Comparison of ENCODE assay signal across 13 cellular contexts in the genomic region with DNA sequence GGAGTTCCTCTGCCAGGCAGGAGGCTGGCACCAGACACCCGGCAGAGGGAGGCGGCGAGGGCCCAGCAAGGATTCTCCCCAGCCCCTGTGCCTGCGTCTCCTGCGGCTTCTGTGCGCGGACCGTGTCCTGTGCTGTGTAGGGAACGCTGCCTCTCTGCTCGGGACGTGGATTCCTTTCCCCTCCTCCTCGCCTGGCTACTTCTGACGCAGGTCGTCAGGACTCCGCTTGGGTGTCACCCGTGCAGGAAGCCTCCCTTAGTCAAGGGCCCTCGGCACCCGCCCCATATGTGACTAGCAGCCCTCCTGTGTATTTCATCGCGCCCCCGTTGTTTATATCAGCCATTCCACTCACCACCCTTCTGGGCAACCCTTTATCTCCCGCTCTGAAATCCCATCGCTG. TPM values are rescaled to one million over a fixed set of nuclear protein-coding genes. Genes with fewer than 3 reads are reported as not detected.
DNase-seq lines count a peak whose midpoint lies in the region; ATAC-seq and TF ChIP-seq lines count a peak whose summit lies in the region.
"Not testable (repeated sequence)": the region's sequence is repeated elsewhere in the genome, so short reads cannot be mapped to it uniquely, and the experiment has no call there.
"Had no signal": no experiment of that assay in that cellular context is flagged by ENCODE, and none has a peak within 500 bp of the region (broad histone marks: within the 10 kb centered on the region; RNA-seq: fewer than 3 reads in every experiment).

No MANE protein-coding gene starts in this region.

- TF ChIP-seq POLR2A in esophagus muscularis mucosa (IDR thresholded peaks at IDR 0.05; ENCODE audit: low read depth); vagina (IDR thresholded peaks at IDR 0.05): not testable (repeated sequence)

- not testable (repeated sequence) for H3K9me3 ChIP-seq in Caco-2, esophagus muscularis mucosa, lower lobe of right lung, psoas muscle, vagina

- not testable (repeated sequence) for H3K36me3 ChIP-seq in Caco-2 (ENCODE audit: control insufficient read depth, insufficient read depth, low read length); esophagus muscularis mucosa; lower lobe of right lung; psoas muscle (ENCODE audit: insufficient read depth in 1 of 2, low read depth in 1 of 2); vagina

- POLR2A ChIA-PET in Caco-2 (lab: Charles Lee) = not testable (repeated sequence)

- not testable (repeated sequence) for H3K9me3 Mint-ChIP-seq in Caco-2 (ENCODE audit: unreplicated experiment); T-helper 2 cell treated with Interferon-gamma antibody and Interleukin-4, amounts not matched to agents 5 μg/mL and 100 μg/mL, for 36 hours; activated naive CD8-positive, alpha-beta T cell treated with anti-CD3 and anti-CD28 coated beads for 36 hours; stimulated activated naive CD8-positive, alpha-beta T cell treated with anti-CD3 and anti-CD28 coated beads, Interleukin-15, amount 100 ng/mL, for 72 hours

- not testable (repeated sequence) for H3K4me1 ChIP-seq in Caco-2, esophagus muscularis mucosa, lower lobe of right lung, psoas muscle, vagina

- CTCF ChIA-PET in Caco-2 (lab: Charles Lee) = not testable (repeated sequence)

- not testable (repeated sequence) for ATAC-seq in lower lobe of right lung; stimulated activated naive CD8-positive, alpha-beta T cell treated with anti-CD3 and anti-CD28 coated beads, Interleukin-15, amount 100 ng/mL, for 72 hours
- peak in 1 of 4 donors; percentile 71 for ATAC-seq in psoas muscle

- TF ChIP-seq EP300 in esophagus muscularis mucosa (IDR thresholded peaks at IDR 0.05) = not testable (repeated sequence)

- H3K4me3 ChIP-seq in Caco-2 (ENCODE audit: low read depth, low read length); psoas muscle: not testable (repeated sequence)
- H3K4me3 ChIP-seq in esophagus muscularis mucosa (peak overlapping the region; percentile 24 to 50 (median 41)), lower lobe of right lung (peak overlapping the region; percentile 25), vagina (peak overlapping the region; percentile 35 to 48)

- intact Hi-C loops in Caco-2 (cut with micrococcal nuclease; ENCODE audit: unreplicated experiment); esophagus muscularis mucosa (cut with DNase I); lower lobe of right lung (cut with DNase I); psoas muscle (cut with DNase I); vagina (cut with DNase I): not testable (repeated sequence)

- H3K27me3 Mint-ChIP-seq in Caco-2 (ENCODE audit: insufficient read depth, unreplicated experiment); T-helper 2 cell treated with Interferon-gamma antibody and Interleukin-4, amounts not matched to agents 5 μg/mL and 100 μg/mL, for 36 hours (ENCODE audit: low read depth); activated naive CD8-positive, alpha-beta T cell treated with anti-CD3 and anti-CD28 coated beads for 36 hours; stimulated activated naive CD8-positive, alpha-beta T cell treated with anti-CD3 and anti-CD28 coated beads, Interleukin-15, amount 100 ng/mL, for 72 hours: not testable (repeated sequence)

- H3K4me1 Mint-ChIP-seq in Caco-2 (ENCODE audit: low read depth, unreplicated experiment); T-helper 2 cell treated with Interferon-gamma antibody and Interleukin-4, amounts not matched to agents 5 μg/mL and 100 μg/mL, for 36 hours (ENCODE audit: low read depth); activated naive CD8-positive, alpha-beta T cell treated with anti-CD3 and anti-CD28 coated beads for 36 hours; stimulated activated naive CD8-positive, alpha-beta T cell treated with anti-CD3 and anti-CD28 coated beads, Interleukin-15, amount 100 ng/mL, for 72 hours: not testable (repeated sequence)

- H3K4me3 Mint-ChIP-seq in Caco-2 (ENCODE audit: unreplicated experiment); T-helper 2 cell treated with Interferon-gamma antibody and Interleukin-4, amounts not matched to agents 5 μg/mL and 100 μg/mL, for 36 hours; activated naive CD8-positive, alpha-beta T cell treated with anti-CD3 and anti-CD28 coated beads for 36 hours; stimulated activated naive CD8-positive, alpha-beta T cell treated with anti-CD3 and anti-CD28 coated beads, Interleukin-15, amount 100 ng/mL, for 72 hours: not testable (repeated sequence)

- TSS peak; percentile 99 for BruUV-seq in Caco-2 (replicated peaks; lab: Mats Ljungman, UMichigan)

- not testable (repeated sequence) for TF ChIP-seq CTCF in Caco-2 (IDR thresholded peaks at IDR 0.05; ENCODE audit: insufficient read depth in 1 of 2, low read depth in 1 of 2, low read length in 1 of 2, severe bottlenecking in 1 of 2, unreplicated experiment in 1 of 2); esophagus muscularis mucosa (IDR thresholded peaks at IDR 0.05); lower lobe of right lung (IDR thresholded peaks at IDR 0.05); psoas muscle (IDR thresholded peaks at IDR 0.05); vagina (IDR thresholded peaks at IDR 0.05)

- not testable (repeated sequence) for H3K27ac Mint-ChIP-seq in Caco-2 (ENCODE audit: unreplicated experiment); T-helper 2 cell treated with Interferon-gamma antibody and Interleukin-4, amounts not matched to agents 5 μg/mL and 100 μg/mL, for 36 hours; activated naive CD8-positive, alpha-beta T cell treated with anti-CD3 and anti-CD28 coated beads for 36 hours; stimulated activated naive CD8-positive, alpha-beta T cell treated with anti-CD3 and anti-CD28 coated beads, Interleukin-15, amount 100 ng/mL, for 72 hours

- H3K36me3 Mint-ChIP-seq in Caco-2 (ENCODE audit: insufficient read depth, unreplicated experiment); T-helper 2 cell treated with Interferon-gamma antibody and Interleukin-4, amounts not matched to agents 5 μg/mL and 100 μg/mL, for 36 hours (ENCODE audit: low read depth); activated naive CD8-positive, alpha-beta T cell treated with anti-CD3 and anti-CD28 coated beads for 36 hours: not testable (repeated sequence)

- not testable (repeated sequence) for H3K27me3 ChIP-seq in Caco-2 (replicated peaks; ENCODE audit: control insufficient read depth, insufficient read depth, low read length); esophagus muscularis mucosa; lower lobe of right lung (ENCODE audit: low read depth); psoas muscle (ENCODE audit: insufficient read depth in 3 of 3, low read length in 2 of 3); vagina

- H3K27ac ChIP-seq in esophagus muscularis mucosa (replicated peaks in 1 of 4) = peak overlapping the region in 3 of 4 donors; percentile 64 to 77 (median 76)
- peak overlapping the region; percentile 56 for H3K27ac ChIP-seq in lower lobe of right lung
- H3K27ac ChIP-seq in psoas muscle = peak overlapping the region; percentile 46
- not testable (repeated sequence) for H3K27ac ChIP-seq in vagina

- DNase-seq in Caco-2 = peak in 1 of 2 experiments; percentile 86
- DNase-seq in T-helper 2 cell treated with Interferon-gamma antibody and Interleukin-4, amounts not matched to agents 5 μg/mL and 100 μg/mL, for 36 hours (ENCODE audit: low spot score) = peak; percentile 59
- DNase-seq in activated naive CD8-positive, alpha-beta T cell treated with anti-CD3 and anti-CD28 coated beads for 36 hours = peak; percentile 50
- not testable (repeated sequence) for DNase-seq in esophagus muscularis mucosa (ENCODE audit: extremely low spot score); lower lobe of right lung; psoas muscle; vagina (ENCODE audit: extremely low spot score in 2 of 2)
- DNase-seq in stimulated activated naive CD8-positive, alpha-beta T cell treated with anti-CD3 and anti-CD28 coated beads, Interleukin-15, amount 100 ng/mL, for 72 hours = peak; percentile 73 to 82

- WGBS in esophagus muscularis mucosa = 21% methylated on average over 18 of the region's 23 CpGs
- WGBS in psoas muscle, 3 donors = 2 to 5% (median 3%) methylated on average over 8 to 12 of the region's 23 CpGs

RNA-seq across cellular contexts. Expression of a gene that starts 12.7 kb away (rescaled TPM):
- total RNA-seq in Caco-2 (2022) (4,208 and 4,542 TPM in 2 replicates), esophagus muscularis mucosa (not detected), lower lobe of right lung (8,279 TPM), psoas muscle (1,000 to 10,000 TPM; 2,334 to 4,375 (median 3,394) TPM), vagina (not detected)
- total RNA-seq in activated naive CD8-positive, alpha-beta T cell treated with anti-CD3 and anti-CD28 coated beads for 36 hours = 1,000 to 10,000 TPM; 3,764 to 4,468 TPM
- not detected for polyA plus RNA-seq in psoas muscle
- total RNA-seq: Daoy, M059J had no signal

RNA-seq across cellular contexts. Expression of a gene that starts 18.0 kb away (rescaled TPM):
- total RNA-seq in Caco-2 (2022) = not detected in 2 replicates
- not detected for total RNA-seq in activated naive CD8-positive, alpha-beta T cell treated with anti-CD3 and anti-CD28 coated beads for 36 hours
- total RNA-seq in esophagus muscularis mucosa = not detected
- total RNA-seq in lower lobe of right lung = not detected
- not detected for total RNA-seq in psoas muscle
- polyA plus RNA-seq in psoas muscle = under 1 TPM in 2 of 3 donors, not detected in 1; 0.38 to 0.41 TPM
- total RNA-seq in vagina = not detected
- total RNA-seq: CD8-positive, alpha-beta T cell; Daoy; H9; HFFc6; M059J had no signal

RNA-seq across cellular contexts. Expression of a gene that starts 34.8 kb away (rescaled TPM):
- total RNA-seq in Caco-2 (2022) (6.9 and 8.0 TPM in 2 replicates), esophagus muscularis mucosa (1 to 10 TPM; 3.3 to 6.2 (median 3.7) TPM), lower lobe of right lung (17.9 TPM), psoas muscle (1 to 10 TPM; 1.9 to 3.4 (median 2.6) TPM), vagina (6.6 TPM)
- 10 to 100 TPM in 1 of 2 experiments, 1 to 10 TPM in 1; 9.0 to 10.6 TPM for total RNA-seq in activated naive CD8-positive, alpha-beta T cell treated with anti-CD3 and anti-CD28 coated beads for 36 hours
- polyA plus RNA-seq in psoas muscle = under 1 TPM; 0.21 to 0.60 (median 0.53) TPM

Comparison
In these comparisons a context has a peak if more than half of its experiments do, and no peak if none do; other contexts are left out.
1. RNA of a gene that starts 12.7 kb away (total RNA-seq): 8,279 TPM in lower lobe of right lung (single experiment), 4,208 to 4,542 TPM in Caco-2, 3,764 to 4,468 TPM in activated naive CD8-positive, alpha-beta T cell treated with anti-CD3 and anti-CD28 coated beads for 36 hours and 2,334 to 4,375 TPM in psoas muscle; not detected in esophagus muscularis mucosa and not detected in vagina (single experiment); every median in the first group is over 1,000 times any median in the second.